ENCODE assay signal across 7 cellular contexts in genomic region chr1:143503048-143503447, GRCh38.
DNase-seq lines count a peak whose midpoint lies in the region; ATAC-seq, FAIRE-seq and TF ChIP-seq lines count a peak whose summit lies in the region.
"Not testable (repeated sequence)": the region's sequence is repeated elsewhere in the genome, so short reads cannot be mapped to it uniquely, and the experiment has no call there.

No MANE protein-coding gene starts in this region.

- intact Hi-C loops in Calu3 (cut with micrococcal nuclease; ENCODE audit: unreplicated experiment); GM12878 (cut with micrococcal nuclease; ENCODE audit: unreplicated experiment): not testable (repeated sequence)

- peaks cover 19% of the 10 kb centered on the region for H3K27me3 Mint-ChIP-seq in Calu3 (ENCODE audit: unreplicated experiment)
- peaks cover 16% of the 10 kb centered on the region for H3K27me3 Mint-ChIP-seq in activated CD8-positive, alpha-beta T cell treated with anti-CD3 and anti-CD28 coated beads, Interleukin-2, amount 10 ng/mL, durations not matched to agents 7 days and 5 days (ENCODE audit: low read depth)
- H3K27me3 Mint-ChIP-seq in activated naive CD4-positive, alpha-beta T cell treated with anti-CD3 and anti-CD28 coated beads, Interleukin-2, amount 10 ng/mL, durations not matched to agents 7 days and 5 days = peaks cover 41% of the 10 kb centered on the region
- H3K27me3 Mint-ChIP-seq in natural killer cell treated with Interleukin-12 subunit alpha and Interleukin-12 subunit beta and Interleukin-15 and Interleukin-18, amount 100 ng/mL, for 72 hours = peaks cover 13 to 33% of the 10 kb centered on the region in 2 donors
- peaks cover 34% of the 10 kb centered on the region for H3K27me3 Mint-ChIP-seq in stimulated activated naive CD8-positive, alpha-beta T cell treated with anti-CD3 and anti-CD28 coated beads, Interleukin-15, amount 100 ng/mL, for 72 hours

- not testable (repeated sequence) for TF ChIP-seq POLR2A in GM12878 (IDR thresholded peaks at IDR 0.05; ENCODE audit: low read depth, low read length)

- not testable (repeated sequence) for H3K36me3 ChIP-seq in GM12878 (ENCODE audit: control insufficient read depth in 2 of 2, insufficient read depth in 2 of 2, low read length in 1 of 2)

- not testable (repeated sequence) for ATAC-seq in activated CD8-positive, alpha-beta T cell treated with anti-CD3 and anti-CD28 coated beads, Interleukin-2, amount 10 ng/mL, durations not matched to agents 7 days and 5 days; GM12878; natural killer cell treated with Interleukin-12 subunit alpha and Interleukin-12 subunit beta and Interleukin-15 and Interleukin-18, amount 100 ng/mL, for 72 hours; stimulated activated naive CD8-positive, alpha-beta T cell treated with anti-CD3 and anti-CD28 coated beads, Interleukin-15, amount 100 ng/mL, for 72 hours

- H3K27ac ChIP-seq in GM12878 (ENCODE audit: control insufficient read depth, insufficient read depth) = not testable (repeated sequence)

- not testable (repeated sequence) for H3K27me3 ChIP-seq in GM12878 (replicated peaks in 1 of 2; ENCODE audit: control insufficient read depth in 2 of 2, insufficient read depth in 2 of 2, low read length in 1 of 2)

- peak overlapping the region; percentile 31 for H3K27ac Mint-ChIP-seq in Calu3 (ENCODE audit: unreplicated experiment)
- H3K27ac Mint-ChIP-seq in activated CD8-positive, alpha-beta T cell treated with anti-CD3 and anti-CD28 coated beads, Interleukin-2, amount 10 ng/mL, durations not matched to agents 7 days and 5 days = peak overlapping the region; percentile 23
- peak overlapping the region; percentile 78 for H3K27ac Mint-ChIP-seq in activated naive CD4-positive, alpha-beta T cell treated with anti-CD3 and anti-CD28 coated beads, Interleukin-2, amount 10 ng/mL, durations not matched to agents 7 days and 5 days
- peak overlapping the region; percentile 35 to 68 for H3K27ac Mint-ChIP-seq in natural killer cell treated with Interleukin-12 subunit alpha and Interleukin-12 subunit beta and Interleukin-15 and Interleukin-18, amount 100 ng/mL, for 72 hours
- peak overlapping the region; percentile 65 to 94 for H3K27ac Mint-ChIP-seq in stimulated activated naive CD8-positive, alpha-beta T cell treated with anti-CD3 and anti-CD28 coated beads, Interleukin-15, amount 100 ng/mL, for 72 hours

- POLR2A ChIA-PET in activated CD8-positive, alpha-beta T cell treated with anti-CD3 and anti-CD28 coated beads, Interleukin-2, amount 10 ng/mL, durations not matched to agents 7 days and 5 days (lab: Charles Lee); GM12878 (lab: Charles Lee): not testable (repeated sequence)

- H3K4me1 ChIP-seq in GM12878 (ENCODE audit: control insufficient read depth, insufficient read depth, low read length) = not testable (repeated sequence)

- peak; percentile 53 for FAIRE-seq in TTC549 (lab: Jason Lieb, UNC)
- not testable (repeated sequence) for FAIRE-seq in GM12878 (lab: Jason Lieb, UNC)

- in situ Hi-C loops in GM12878 (cut with MboI) = not testable (repeated sequence)

- CTCF ChIA-PET in Calu3 (lab: Charles Lee); activated CD8-positive, alpha-beta T cell treated with anti-CD3 and anti-CD28 coated beads, Interleukin-2, amount 10 ng/mL, durations not matched to agents 7 days and 5 days (lab: Charles Lee); activated naive CD4-positive, alpha-beta T cell treated with anti-CD3 and anti-CD28 coated beads, Interleukin-2, amount 10 ng/mL, durations not matched to agents 7 days and 5 days (lab: Charles Lee); GM12878 (lab: Yijun Ruan, JAX): not testable (repeated sequence)

- peaks cover 22% of the 10 kb centered on the region for H3K9me3 Mint-ChIP-seq in Calu3 (ENCODE audit: low read depth, unreplicated experiment)
- H3K9me3 Mint-ChIP-seq in activated CD8-positive, alpha-beta T cell treated with anti-CD3 and anti-CD28 coated beads, Interleukin-2, amount 10 ng/mL, durations not matched to agents 7 days and 5 days (ENCODE audit: insufficient read depth) = peaks cover 16% of the 10 kb centered on the region
- H3K9me3 Mint-ChIP-seq in activated naive CD4-positive, alpha-beta T cell treated with anti-CD3 and anti-CD28 coated beads, Interleukin-2, amount 10 ng/mL, durations not matched to agents 7 days and 5 days = peaks cover 22% of the 10 kb centered on the region
- H3K9me3 Mint-ChIP-seq in natural killer cell treated with Interleukin-12 subunit alpha and Interleukin-12 subunit beta and Interleukin-15 and Interleukin-18, amount 100 ng/mL, for 72 hours = peaks cover 25% of the 10 kb centered on the region
- H3K9me3 Mint-ChIP-seq in stimulated activated naive CD8-positive, alpha-beta T cell treated with anti-CD3 and anti-CD28 coated beads, Interleukin-15, amount 100 ng/mL, for 72 hours = peaks cover 29 to 36% of the 10 kb centered on the region in 2 donors

- not testable (repeated sequence) for H3K9me3 ChIP-seq in GM12878 (replicated peaks; ENCODE audit: control insufficient read depth, insufficient read depth, low read length)

- not testable (repeated sequence) for H3K4me3 ChIP-seq in GM12878

- BruUV-seq in Calu3 (replicated peaks; lab: Mats Ljungman, UMichigan); GM12878 (replicated peaks; lab: Mats Ljungman, UMichigan): not testable (repeated sequence)

- H3K4me3 Mint-ChIP-seq in Calu3 (ENCODE audit: low read depth, unreplicated experiment); activated CD8-positive, alpha-beta T cell treated with anti-CD3 and anti-CD28 coated beads, Interleukin-2, amount 10 ng/mL, durations not matched to agents 7 days and 5 days; stimulated activated naive CD8-positive, alpha-beta T cell treated with anti-CD3 and anti-CD28 coated beads, Interleukin-15, amount 100 ng/mL, for 72 hours: not testable (repeated sequence)
- peak overlapping the region; percentile 21 for H3K4me3 Mint-ChIP-seq in activated naive CD4-positive, alpha-beta T cell treated with anti-CD3 and anti-CD28 coated beads, Interleukin-2, amount 10 ng/mL, durations not matched to agents 7 days and 5 days
- peak overlapping the region; percentile 33 for H3K4me3 Mint-ChIP-seq in natural killer cell treated with Interleukin-12 subunit alpha and Interleukin-12 subunit beta and Interleukin-15 and Interleukin-18, amount 100 ng/mL, for 72 hours

- WGBS in GM12878 (ENCODE audit: insufficient coverage, insufficient replicate concordance, low lambda C conversion rate, missing lambda C conversion rate) = 13% methylated on average over 2 of the region's 2 CpGs

- not testable (repeated sequence) for H3K9ac ChIP-seq in GM12878 (ENCODE audit: control insufficient read depth, insufficient read depth, low read length)

- H3K79me2 ChIP-seq in GM12878 (ENCODE audit: control insufficient read depth, insufficient read depth, low read length) = not testable (repeated sequence)

- not testable (repeated sequence) for TF ChIP-seq RAD21 in GM12878 (IDR thresholded peaks at IDR 0.05; ENCODE audit: insufficient read depth, low read depth, low read length)

- SMC1A ChIA-PET in GM12878 (lab: Charles Lee; ENCODE audit: uncharacterized antibody, unreplicated experiment) = not testable (repeated sequence)

- not testable (repeated sequence) for TF ChIP-seq CTCF in Calu3 (IDR thresholded peaks at IDR 0.05; ENCODE audit: unreplicated experiment); GM12878 (IDR thresholded peaks at IDR 0.05 in 2 of 3, conservative IDR thresholded peaks at IDR 0.05 in 1 of 3; ENCODE audit: control insufficient read depth in 2 of 3, extremely low read depth in 1 of 3, insufficient read depth in 1 of 3, low read depth in 3 of 3, low read length in 3 of 3)

- DNase-seq in Calu3; activated CD8-positive, alpha-beta T cell treated with anti-CD3 and anti-CD28 coated beads, Interleukin-2, amount 10 ng/mL, durations not matched to agents 7 days and 5 days; activated naive CD4-positive, alpha-beta T cell treated with anti-CD3 and anti-CD28 coated beads, Interleukin-2, amount 10 ng/mL, durations not matched to agents 7 days and 5 days; GM12878 (ENCODE audit: low read depth, low spot score); natural killer cell treated with Interleukin-12 subunit alpha and Interleukin-12 subunit beta and Interleukin-15 and Interleukin-18, amount 100 ng/mL, for 72 hours (ENCODE audit: low spot score); stimulated activated naive CD8-positive, alpha-beta T cell treated with anti-CD3 and anti-CD28 coated beads, Interleukin-15, amount 100 ng/mL, for 72 hours: not testable (repeated sequence)

- H4K20me1 ChIP-seq in GM12878 (ENCODE audit: control insufficient read depth, insufficient read depth) = not testable (repeated sequence)

- H3K4me2 ChIP-seq in GM12878 (ENCODE audit: control insufficient read depth, insufficient read depth) = not testable (repeated sequence)

- not testable (repeated sequence) for H3K4me1 Mint-ChIP-seq in Calu3 (ENCODE audit: low read depth, unreplicated experiment); activated CD8-positive, alpha-beta T cell treated with anti-CD3 and anti-CD28 coated beads, Interleukin-2, amount 10 ng/mL, durations not matched to agents 7 days and 5 days (ENCODE audit: low read depth); activated naive CD4-positive, alpha-beta T cell treated with anti-CD3 and anti-CD28 coated beads, Interleukin-2, amount 10 ng/mL, durations not matched to agents 7 days and 5 days; stimulated activated naive CD8-positive, alpha-beta T cell treated with anti-CD3 and anti-CD28 coated beads, Interleukin-15, amount 100 ng/mL, for 72 hours
- H3K4me1 Mint-ChIP-seq in natural killer cell treated with Interleukin-12 subunit alpha and Interleukin-12 subunit beta and Interleukin-15 and Interleukin-18, amount 100 ng/mL, for 72 hours (ENCODE audit: low read depth in 2 of 2) = peaks cover 10 to 19% of the 10 kb centered on the region in 2 donors

- H2AFZ ChIP-seq in GM12878 (ENCODE audit: control insufficient read depth, low read depth, low read length) = not testable (repeated sequence)

- peaks cover 18% of the 10 kb centered on the region for H3K36me3 Mint-ChIP-seq in Calu3 (ENCODE audit: insufficient read depth, unreplicated experiment)
- H3K36me3 Mint-ChIP-seq in activated CD8-positive, alpha-beta T cell treated with anti-CD3 and anti-CD28 coated beads, Interleukin-2, amount 10 ng/mL, durations not matched to agents 7 days and 5 days (ENCODE audit: low read depth) = peaks cover 17% of the 10 kb centered on the region
- not testable (repeated sequence) for H3K36me3 Mint-ChIP-seq in activated naive CD4-positive, alpha-beta T cell treated with anti-CD3 and anti-CD28 coated beads, Interleukin-2, amount 10 ng/mL, durations not matched to agents 7 days and 5 days
- H3K36me3 Mint-ChIP-seq in natural killer cell treated with Interleukin-12 subunit alpha and Interleukin-12 subunit beta and Interleukin-15 and Interleukin-18, amount 100 ng/mL, for 72 hours = peaks cover 32% of the 10 kb centered on the region

- RAD21 ChIA-PET in GM12878 (lab: Charles Lee; ENCODE audit: unreplicated experiment) = not testable (repeated sequence)

- TF ChIP-seq EP300 in GM12878 (IDR thresholded peaks at IDR 0.05; ENCODE audit: borderline replicate concordance in 1 of 2, control insufficient read depth in 1 of 2, low read depth in 2 of 2, low read length in 2 of 2) = not testable (repeated sequence)

Comparison
In these comparisons a context has a peak if more than half of its experiments do, and no peak if none do; other contexts are left out.
1. H3K27ac Mint-ChIP-seq: peak in every context shown above with its lines; median percentile 80 in stimulated activated naive CD8-positive, alpha-beta T cell treated with anti-CD3 and anti-CD28 coated beads, Interleukin-15, amount 100 ng/mL, for 72 hours; 78 in activated naive CD4-positive, alpha-beta T cell treated with anti-CD3 and anti-CD28 coated beads, Interleukin-2, amount 10 ng/mL, durations not matched to agents 7 days and 5 days; 52 in natural killer cell treated with Interleukin-12 subunit alpha and Interleukin-12 subunit beta and Interleukin-15 and Interleukin-18, amount 100 ng/mL, for 72 hours; 31 in Calu3; 23 in activated CD8-positive, alpha-beta T cell treated with anti-CD3 and anti-CD28 coated beads, Interleukin-2, amount 10 ng/mL, durations not matched to agents 7 days and 5 days.